8 cellular contexts compared by ENCODE assay signal in the genomic region with DNA sequence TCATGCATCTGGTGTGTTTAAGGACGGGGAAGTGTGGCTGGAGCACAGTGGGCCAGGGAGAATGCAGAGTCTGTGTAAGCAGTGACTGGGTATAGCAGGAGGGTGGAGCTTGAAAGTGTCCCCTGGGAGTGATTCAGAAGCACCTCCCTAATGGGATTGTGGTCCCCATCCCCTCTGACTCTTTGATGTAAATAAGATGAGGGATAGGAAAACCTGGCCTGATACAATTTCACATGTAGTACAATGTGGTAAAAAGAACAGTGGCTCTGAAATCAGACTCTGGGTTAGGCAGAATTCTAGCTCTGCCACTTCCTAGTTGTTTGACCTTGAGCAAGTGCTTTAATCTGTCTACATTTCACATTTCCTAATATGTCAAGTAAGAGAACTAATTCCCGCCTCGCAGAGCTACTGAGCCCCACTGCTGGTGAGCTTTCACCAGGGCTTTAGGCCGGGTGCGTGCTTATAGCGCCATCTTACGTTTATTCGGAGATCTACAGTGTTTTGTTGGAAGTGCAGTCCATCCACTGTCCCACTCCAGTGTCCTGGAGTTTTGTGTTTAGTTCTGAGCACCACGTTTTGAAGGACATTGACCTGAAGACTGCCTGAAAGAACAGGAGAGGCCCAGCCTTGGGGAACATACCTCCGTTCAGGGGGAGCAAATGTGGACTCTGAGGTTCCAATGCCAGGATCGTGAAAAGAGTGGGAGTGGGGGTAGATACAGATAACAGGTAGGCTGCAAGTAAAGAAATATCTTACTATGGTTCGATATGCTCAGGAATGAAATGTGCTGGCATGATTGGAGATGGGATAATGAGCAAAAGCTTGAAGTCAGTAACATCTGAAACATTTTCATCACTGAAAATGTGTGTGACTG. TPM values are rescaled to one million over a fixed set of nuclear protein-coding genes. Genes with fewer than 3 reads are reported as not detected.
DNase-seq lines count a peak whose midpoint lies in the region; ATAC-seq and TF ChIP-seq lines count a peak whose summit lies in the region.

No MANE protein-coding gene starts in this region.

- no peak for TF ChIP-seq POLR2A in gastroesophageal sphincter (IDR thresholded peaks at IDR 0.05)

- peak; percentile 92 for ATAC-seq in gastroesophageal sphincter
- ATAC-seq in GM19351 (IDR thresholded peaks at IDR 0.05; ENCODE audit: unreplicated experiment) = no peak
- no peak for ATAC-seq in GM18867 (IDR thresholded peaks at IDR 0.05; ENCODE audit: unreplicated experiment)

- WGBS in gastroesophageal sphincter (ENCODE audit: low coverage in 1 of 2), 2 donors = 9 to 12% methylated on average over 9 to 10 of the region's 12 CpGs

- no peaks in the 10 kb centered on the region for H3K9me3 ChIP-seq in gastroesophageal sphincter

- H3K4me1 ChIP-seq in gastroesophageal sphincter = peaks cover 5 to 62% (median 10%) of the 10 kb centered on the region in 3 donors

- H3K27me3 ChIP-seq in gastroesophageal sphincter = no peaks in the 10 kb centered on the region

- peak; percentile 84 for DNase-seq in AG08396 (ENCODE audit: low spot score)
- peak; percentile 73 for DNase-seq in GM13976 (ENCODE audit: low spot score)
- peak; percentile 69 to 81 for DNase-seq in NCI-H526 (lab: John Stamatoyannopoulos, UW)
- peak; percentile 49 to 54 for DNase-seq in activated T-cell treated with anti-CD3 and anti-CD28 coated beads, Interleukin-2, amount 50 U/mL, for 48 hours
- DNase-seq in nucleus accumbens (lab: John Stamatoyannopoulos, UW) = peak in 43 of 56 donors; percentile 17 to 75 (median 55)

- H3K36me3 ChIP-seq in gastroesophageal sphincter = peaks cover 0 to 44% of the 10 kb centered on the region in 2 donors

- in situ Hi-C loops in GM13976 (cut with MboI; ENCODE audit: low sequenced_read_pairs, unreplicated experiment) = no loop called here

- no peak overlapping the region for H3K4me3 ChIP-seq in gastroesophageal sphincter

- H3K27ac ChIP-seq in gastroesophageal sphincter = peak overlapping the region; percentile 79 to 84 (median 80)

- TF ChIP-seq CTCF in GM13976 (IDR thresholded peaks at IDR 0.05; ENCODE audit: borderline replicate concordance, control extremely low read depth, extremely low read depth, insufficient read depth, missing control alignments) (peak; percentile 60), gastroesophageal sphincter (IDR thresholded peaks at IDR 0.05) (peak in 3 of 4 experiments; percentile 91 to 97 (median 95))

- TF ChIP-seq EP300 in gastroesophageal sphincter (IDR thresholded peaks at IDR 0.05) = no peak

RNA-seq across cellular contexts. Expression of gene TESK1, which starts 51.2 kb away (rescaled TPM):
- total RNA-seq in gastroesophageal sphincter = 10 to 100 TPM; 38.2 to 77.1 (median 40.2) TPM
